1 cellular context compared by ENCODE assay signal in the genomic region with DNA sequence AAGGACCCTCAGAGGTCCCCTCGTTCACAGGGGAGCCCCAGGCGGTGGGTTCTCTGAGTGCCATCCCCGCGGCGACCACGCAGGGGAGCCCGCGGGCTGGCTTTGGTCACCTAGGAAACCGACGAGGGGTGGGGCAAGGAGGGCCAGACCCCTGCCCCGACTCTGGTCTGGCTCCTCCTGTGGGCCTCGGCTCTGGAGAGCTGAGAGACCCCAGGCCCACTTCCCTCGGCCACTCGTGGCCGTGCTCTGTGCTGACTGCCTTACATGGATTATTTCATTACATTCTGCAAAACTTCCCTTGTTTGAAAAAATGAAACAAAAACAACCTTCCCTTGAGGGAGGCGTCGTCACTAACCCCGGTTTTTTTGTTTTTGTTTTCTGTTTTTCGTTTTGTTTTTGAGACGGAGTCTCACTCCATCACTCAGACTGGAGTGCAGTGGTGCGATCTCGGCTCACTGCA.
TF ChIP-seq lines count a peak whose summit lies in the region.

No MANE protein-coding gene starts in this region.

TF ChIP-seq in HEK293, 187 proteins besides CTCF, POLR2A, EP300 and RAD21 (continued from another document):
- TF ChIP-seq, protein P1, sequence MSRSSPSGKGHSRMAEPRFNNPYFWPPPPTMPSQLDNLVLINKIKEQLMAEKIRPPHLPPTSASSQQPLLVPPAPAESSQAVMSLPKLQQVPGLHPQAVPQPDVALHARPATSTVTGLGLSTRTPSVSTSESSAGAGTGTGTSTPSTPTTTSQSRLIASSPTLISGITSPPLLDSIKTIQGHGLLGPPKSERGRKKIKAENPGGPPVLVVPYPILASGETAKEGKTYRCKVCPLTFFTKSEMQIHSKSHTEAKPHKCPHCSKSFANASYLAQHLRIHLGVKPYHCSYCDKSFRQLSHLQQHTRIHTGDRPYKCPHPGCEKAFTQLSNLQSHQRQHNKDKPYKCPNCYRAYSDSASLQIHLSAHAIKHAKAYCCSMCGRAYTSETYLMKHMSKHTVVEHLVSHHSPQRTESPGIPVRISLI (tag by site-specific recombination; IDR thresholded peaks at IDR 0.05), result 0 out of 2 replicates have a peak, but pooled peaks have one; percentile 11
- TF ChIP-seq, protein P2, sequence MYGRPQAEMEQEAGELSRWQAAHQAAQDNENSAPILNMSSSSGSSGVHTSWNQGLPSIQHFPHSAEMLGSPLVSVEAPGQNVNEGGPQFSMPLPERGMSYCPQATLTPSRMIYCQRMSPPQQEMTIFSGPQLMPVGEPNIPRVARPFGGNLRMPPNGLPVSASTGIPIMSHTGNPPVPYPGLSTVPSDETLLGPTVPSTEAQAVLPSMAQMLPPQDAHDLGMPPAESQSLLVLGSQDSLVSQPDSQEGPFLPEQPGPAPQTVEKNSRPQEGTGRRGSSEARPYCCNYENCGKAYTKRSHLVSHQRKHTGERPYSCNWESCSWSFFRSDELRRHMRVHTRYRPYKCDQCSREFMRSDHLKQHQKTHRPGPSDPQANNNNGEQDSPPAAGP (tag by site-specific recombination; IDR thresholded peaks at IDR 0.05), result no peak
- TF ChIP-seq ZNF521 (tag by site-specific recombination; IDR thresholded peaks at IDR 0.05) (no peak), ZNF600 (tag by site-specific recombination; IDR thresholded peaks at IDR 0.05) (0 out of 2 replicates have a peak, but pooled peaks have one; percentile 13), ZNF266 (tag by site-specific recombination; IDR thresholded peaks at IDR 0.05; ENCODE audit: low read depth) (no peak), KLF7 (tag by site-specific recombination; IDR thresholded peaks at IDR 0.05; ENCODE audit: borderline replicate concordance) (no peak), ZNF394 (tag by site-specific recombination; IDR thresholded peaks at IDR 0.05; ENCODE audit: borderline replicate concordance) (no peak), ZNF239 (tag by site-specific recombination; IDR thresholded peaks at IDR 0.05) (no peak), ZNF514 (tag by site-specific recombination; IDR thresholded peaks at IDR 0.05) (no peak), EGR2 (tag by site-specific recombination; IDR thresholded peaks at IDR 0.05; ENCODE audit: low read depth) (no peak), ZNF654 (tag by site-specific recombination; IDR thresholded peaks at IDR 0.05; ENCODE audit: low read depth) (peak; percentile 40), ZNF335 (tag by site-specific recombination; conservative IDR thresholded peaks at IDR 0.05) (peak; percentile 67), ZSCAN30 (tag by site-specific recombination; IDR thresholded peaks at IDR 0.05) (no peak), YY2 (tag by site-specific recombination; IDR thresholded peaks at IDR 0.05) (no peak), FEZF1 (tag by site-specific recombination; IDR thresholded peaks at IDR 0.05) (no peak), ZNF140 (tag by site-specific recombination; IDR thresholded peaks at IDR 0.05) (no peak), GLIS2 (tag by site-specific recombination; IDR thresholded peaks at IDR 0.05) (peak; percentile 61), ZNF768 (tag by site-specific recombination; IDR thresholded peaks at IDR 0.05) (no peak), ZNF133 (tag by site-specific recombination; IDR thresholded peaks at IDR 0.05) (no peak), YY1 (tag by site-specific recombination; IDR thresholded peaks at IDR 0.05) (no peak), OVOL3 (tag by site-specific recombination; IDR thresholded peaks at IDR 0.05) (no peak), ZSCAN23 (tag by site-specific recombination; IDR thresholded peaks at IDR 0.05) (no peak), SP3 (tag by site-specific recombination; IDR thresholded peaks at IDR 0.05) (no peak), ZNF677 (tag by site-specific recombination; IDR thresholded peaks at IDR 0.05) (no peak), ZNF629 (tag by site-specific recombination; IDR thresholded peaks at IDR 0.05) (no peak), MZF1 (tag by site-specific recombination; IDR thresholded peaks at IDR 0.05; ENCODE audit: borderline replicate concordance) (no peak), ZIC2 (tag by site-specific recombination; IDR thresholded peaks at IDR 0.05) (peak; percentile 30; the same call in 1 of the 2 replicates), BCL11A (tag by site-specific recombination; IDR thresholded peaks at IDR 0.05; ENCODE audit: low read depth) (no peak), ZFP69B (tag by site-specific recombination; IDR thresholded peaks at IDR 0.05) (no peak), IKZF3 (tag by site-specific recombination; IDR thresholded peaks at IDR 0.05) (no peak), SP2 (tag by site-specific recombination; IDR thresholded peaks at IDR 0.05) (no peak), ZNF19 (tag by site-specific recombination; IDR thresholded peaks at IDR 0.05; ENCODE audit: low read depth) (no peak), ZNF560 (tag by site-specific recombination; IDR thresholded peaks at IDR 0.05; ENCODE audit: borderline replicate concordance) (no peak), ZNF585B (tag by site-specific recombination; IDR thresholded peaks at IDR 0.05) (no peak), ZNF10 (tag by site-specific recombination; IDR thresholded peaks at IDR 0.05) (no peak), ZNF785 (tag by site-specific recombination; IDR thresholded peaks at IDR 0.05) (no peak), ZBTB17 (tag by site-specific recombination; IDR thresholded peaks at IDR 0.05) (no peak)
- TF ChIP-seq, protein P3, sequence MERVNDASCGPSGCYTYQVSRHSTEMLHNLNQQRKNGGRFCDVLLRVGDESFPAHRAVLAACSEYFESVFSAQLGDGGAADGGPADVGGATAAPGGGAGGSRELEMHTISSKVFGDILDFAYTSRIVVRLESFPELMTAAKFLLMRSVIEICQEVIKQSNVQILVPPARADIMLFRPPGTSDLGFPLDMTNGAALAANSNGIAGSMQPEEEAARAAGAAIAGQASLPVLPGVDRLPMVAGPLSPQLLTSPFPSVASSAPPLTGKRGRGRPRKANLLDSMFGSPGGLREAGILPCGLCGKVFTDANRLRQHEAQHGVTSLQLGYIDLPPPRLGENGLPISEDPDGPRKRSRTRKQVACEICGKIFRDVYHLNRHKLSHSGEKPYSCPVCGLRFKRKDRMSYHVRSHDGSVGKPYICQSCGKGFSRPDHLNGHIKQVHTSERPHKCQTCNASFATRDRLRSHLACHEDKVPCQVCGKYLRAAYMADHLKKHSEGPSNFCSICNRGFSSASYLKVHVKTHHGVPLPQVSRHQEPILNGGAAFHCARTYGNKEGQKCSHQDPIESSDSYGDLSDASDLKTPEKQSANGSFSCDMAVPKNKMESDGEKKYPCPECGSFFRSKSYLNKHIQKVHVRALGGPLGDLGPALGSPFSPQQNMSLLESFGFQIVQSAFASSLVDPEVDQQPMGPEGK (tag by site-specific recombination; IDR thresholded peaks at IDR 0.05), result peak; percentile 33; the same call in 1 of the 2 replicates
- TF ChIP-seq, protein P4, sequence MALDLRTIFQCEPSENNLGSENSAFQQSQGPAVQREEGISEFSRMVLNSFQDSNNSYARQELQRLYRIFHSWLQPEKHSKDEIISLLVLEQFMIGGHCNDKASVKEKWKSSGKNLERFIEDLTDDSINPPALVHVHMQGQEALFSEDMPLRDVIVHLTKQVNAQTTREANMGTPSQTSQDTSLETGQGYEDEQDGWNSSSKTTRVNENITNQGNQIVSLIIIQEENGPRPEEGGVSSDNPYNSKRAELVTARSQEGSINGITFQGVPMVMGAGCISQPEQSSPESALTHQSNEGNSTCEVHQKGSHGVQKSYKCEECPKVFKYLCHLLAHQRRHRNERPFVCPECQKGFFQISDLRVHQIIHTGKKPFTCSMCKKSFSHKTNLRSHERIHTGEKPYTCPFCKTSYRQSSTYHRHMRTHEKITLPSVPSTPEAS (tag by site-specific recombination; IDR thresholded peaks at IDR 0.05), result no peak
- TF ChIP-seq, protein P5, sequence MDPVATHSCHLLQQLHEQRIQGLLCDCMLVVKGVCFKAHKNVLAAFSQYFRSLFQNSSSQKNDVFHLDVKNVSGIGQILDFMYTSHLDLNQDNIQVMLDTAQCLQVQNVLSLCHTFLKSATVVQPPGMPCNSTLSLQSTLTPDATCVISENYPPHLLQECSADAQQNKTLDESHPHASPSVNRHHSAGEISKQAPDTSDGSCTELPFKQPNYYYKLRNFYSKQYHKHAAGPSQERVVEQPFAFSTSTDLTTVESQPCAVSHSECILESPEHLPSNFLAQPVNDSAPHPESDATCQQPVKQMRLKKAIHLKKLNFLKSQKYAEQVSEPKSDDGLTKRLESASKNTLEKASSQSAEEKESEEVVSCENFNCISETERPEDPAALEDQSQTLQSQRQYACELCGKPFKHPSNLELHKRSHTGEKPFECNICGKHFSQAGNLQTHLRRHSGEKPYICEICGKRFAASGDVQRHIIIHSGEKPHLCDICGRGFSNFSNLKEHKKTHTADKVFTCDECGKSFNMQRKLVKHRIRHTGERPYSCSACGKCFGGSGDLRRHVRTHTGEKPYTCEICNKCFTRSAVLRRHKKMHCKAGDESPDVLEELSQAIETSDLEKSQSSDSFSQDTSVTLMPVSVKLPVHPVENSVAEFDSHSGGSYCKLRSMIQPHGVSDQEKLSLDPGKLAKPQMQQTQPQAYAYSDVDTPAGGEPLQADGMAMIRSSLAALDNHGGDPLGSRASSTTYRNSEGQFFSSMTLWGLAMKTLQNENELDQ (tag by site-specific recombination; IDR thresholded peaks at IDR 0.05; ENCODE audit: low read depth), result no peak
- TF ChIP-seq, protein P6, sequence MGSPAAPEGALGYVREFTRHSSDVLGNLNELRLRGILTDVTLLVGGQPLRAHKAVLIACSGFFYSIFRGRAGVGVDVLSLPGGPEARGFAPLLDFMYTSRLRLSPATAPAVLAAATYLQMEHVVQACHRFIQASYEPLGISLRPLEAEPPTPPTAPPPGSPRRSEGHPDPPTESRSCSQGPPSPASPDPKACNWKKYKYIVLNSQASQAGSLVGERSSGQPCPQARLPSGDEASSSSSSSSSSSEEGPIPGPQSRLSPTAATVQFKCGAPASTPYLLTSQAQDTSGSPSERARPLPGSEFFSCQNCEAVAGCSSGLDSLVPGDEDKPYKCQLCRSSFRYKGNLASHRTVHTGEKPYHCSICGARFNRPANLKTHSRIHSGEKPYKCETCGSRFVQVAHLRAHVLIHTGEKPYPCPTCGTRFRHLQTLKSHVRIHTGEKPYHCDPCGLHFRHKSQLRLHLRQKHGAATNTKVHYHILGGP (tag by site-specific recombination; IDR thresholded peaks at IDR 0.05), result no peak
- TF ChIP-seq, protein P7, sequence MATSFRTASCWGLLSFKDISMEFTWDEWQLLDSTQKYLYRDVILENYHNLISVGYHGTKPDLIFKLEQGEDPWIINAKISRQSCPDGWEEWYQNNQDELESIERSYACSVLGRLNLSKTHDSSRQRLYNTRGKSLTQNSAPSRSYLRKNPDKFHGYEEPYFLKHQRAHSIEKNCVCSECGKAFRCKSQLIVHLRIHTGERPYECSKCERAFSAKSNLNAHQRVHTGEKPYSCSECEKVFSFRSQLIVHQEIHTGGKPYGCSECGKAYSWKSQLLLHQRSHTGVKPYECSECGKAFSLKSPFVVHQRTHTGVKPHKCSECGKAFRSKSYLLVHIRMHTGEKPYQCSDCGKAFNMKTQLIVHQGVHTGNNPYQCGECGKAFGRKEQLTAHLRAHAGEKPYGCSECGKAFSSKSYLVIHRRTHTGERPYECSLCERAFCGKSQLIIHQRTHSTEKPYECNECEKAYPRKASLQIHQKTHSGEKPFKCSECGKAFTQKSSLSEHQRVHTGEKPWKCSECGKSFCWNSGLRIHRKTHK (tag by site-specific recombination; IDR thresholded peaks at IDR 0.05), result no peak
- TF ChIP-seq, protein P8, sequence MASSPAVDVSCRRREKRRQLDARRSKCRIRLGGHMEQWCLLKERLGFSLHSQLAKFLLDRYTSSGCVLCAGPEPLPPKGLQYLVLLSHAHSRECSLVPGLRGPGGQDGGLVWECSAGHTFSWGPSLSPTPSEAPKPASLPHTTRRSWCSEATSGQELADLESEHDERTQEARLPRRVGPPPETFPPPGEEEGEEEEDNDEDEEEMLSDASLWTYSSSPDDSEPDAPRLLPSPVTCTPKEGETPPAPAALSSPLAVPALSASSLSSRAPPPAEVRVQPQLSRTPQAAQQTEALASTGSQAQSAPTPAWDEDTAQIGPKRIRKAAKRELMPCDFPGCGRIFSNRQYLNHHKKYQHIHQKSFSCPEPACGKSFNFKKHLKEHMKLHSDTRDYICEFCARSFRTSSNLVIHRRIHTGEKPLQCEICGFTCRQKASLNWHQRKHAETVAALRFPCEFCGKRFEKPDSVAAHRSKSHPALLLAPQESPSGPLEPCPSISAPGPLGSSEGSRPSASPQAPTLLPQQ (tag by site-specific recombination; IDR thresholded peaks at IDR 0.05), result no peak
- TF ChIP-seq, protein P9, sequence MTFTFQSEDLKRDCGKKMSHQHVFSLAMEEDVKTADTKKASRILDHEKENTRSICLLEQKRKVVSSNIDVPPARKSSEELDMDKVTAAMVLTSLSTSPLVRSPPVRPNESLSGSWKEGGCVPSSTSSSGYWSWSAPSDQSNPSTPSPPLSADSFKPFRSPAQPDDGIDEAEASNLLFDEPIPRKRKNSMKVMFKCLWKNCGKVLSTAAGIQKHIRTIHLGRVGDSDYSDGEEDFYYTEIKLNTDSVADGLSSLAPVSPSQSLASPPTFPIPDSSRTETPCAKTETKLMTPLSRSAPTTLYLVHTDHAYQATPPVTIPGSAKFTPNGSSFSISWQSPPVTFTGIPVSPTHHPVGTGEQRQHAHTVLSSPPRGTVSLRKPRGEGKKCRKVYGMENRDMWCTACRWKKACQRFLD (tag by site-specific recombination; IDR thresholded peaks at IDR 0.05), result no peak
- TF ChIP-seq, protein P10, sequence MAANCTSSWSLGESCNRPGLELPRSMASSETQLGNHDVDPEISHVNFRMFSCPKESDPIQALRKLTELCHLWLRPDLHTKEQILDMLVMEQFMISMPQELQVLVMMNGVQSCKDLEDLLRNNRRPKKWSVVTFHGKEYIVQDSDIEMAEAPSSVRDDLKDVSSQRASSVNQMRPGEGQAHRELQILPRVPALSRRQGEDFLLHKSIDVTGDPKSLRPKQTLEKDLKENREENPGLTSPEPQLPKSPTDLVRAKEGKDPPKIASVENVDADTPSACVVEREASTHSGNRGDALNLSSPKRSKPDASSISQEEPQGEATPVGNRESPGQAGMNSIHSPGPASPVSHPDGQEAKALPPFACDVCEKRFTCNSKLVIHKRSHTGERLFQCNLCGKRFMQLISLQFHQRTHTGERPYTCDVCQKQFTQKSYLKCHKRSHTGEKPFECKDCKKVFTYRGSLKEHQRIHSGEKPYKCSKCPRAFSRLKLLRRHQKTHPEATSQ (tag by site-specific recombination; IDR thresholded peaks at IDR 0.05), result no peak
- TF ChIP-seq, protein P11, sequence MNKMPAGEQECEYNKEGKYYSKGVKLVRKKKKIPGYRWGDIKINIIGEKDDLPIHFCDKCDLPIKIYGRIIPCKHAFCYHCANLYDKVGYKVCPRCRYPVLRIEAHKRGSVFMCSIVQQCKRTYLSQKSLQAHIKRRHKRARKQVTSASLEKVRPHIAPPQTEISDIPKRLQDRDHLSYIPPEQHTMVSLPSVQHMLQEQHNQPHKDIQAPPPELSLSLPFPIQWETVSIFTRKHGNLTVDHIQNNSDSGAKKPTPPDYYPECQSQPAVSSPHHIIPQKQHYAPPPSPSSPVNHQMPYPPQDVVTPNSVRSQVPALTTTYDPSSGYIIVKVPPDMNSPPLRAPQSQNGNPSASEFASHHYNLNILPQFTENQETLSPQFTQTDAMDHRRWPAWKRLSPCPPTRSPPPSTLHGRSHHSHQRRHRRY (tag by site-specific recombination; IDR thresholded peaks at IDR 0.05), result no peak
